Comparison of ENCODE assay signal across 15 cellular contexts in the genomic region with DNA sequence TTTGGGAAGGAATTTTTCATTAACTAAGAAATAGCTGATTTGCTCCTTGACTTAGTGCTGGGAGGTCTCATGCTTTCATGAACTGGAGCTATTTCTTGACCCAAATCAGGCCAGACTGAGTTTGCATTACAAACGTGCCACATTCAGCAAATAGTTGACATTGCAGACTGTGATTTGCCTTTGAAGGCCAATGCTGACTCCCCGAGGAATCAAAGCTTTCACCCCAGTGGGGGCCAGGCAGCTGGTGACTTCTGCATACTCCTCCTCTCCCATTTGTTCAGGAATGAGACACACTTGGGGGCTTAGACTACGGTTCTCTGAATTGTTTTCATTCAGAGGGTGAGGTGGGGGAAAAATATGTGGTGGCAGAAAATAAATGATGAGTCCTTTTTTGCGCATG.
"Had no signal": no experiment of that assay in that cellular context is flagged by ENCODE, and none has a peak within 500 bp of the region (broad histone marks: within the 10 kb centered on the region; RNA-seq: fewer than 3 reads in every experiment).

No MANE protein-coding gene starts in this region.

- ATAC-seq: heart left ventricle, left cardiac atrium had no signal

- H3K4me1 ChIP-seq: heart left ventricle, sigmoid colon, upper lobe of left lung had no signal

- H3K27me3 ChIP-seq: ovary, sigmoid colon, upper lobe of left lung had no signal

- H3K9me3 Mint-ChIP-seq: activated CD4-positive, alpha-beta memory T cell treated with anti-CD3 and anti-CD28 coated beads, Interleukin-2, amount 10 ng/mL, durations not matched to agents 7 days and 5 days; T-helper 2 cell treated with Interferon-gamma antibody and Interleukin-4, amounts not matched to agents 5 μg/mL and 100 μg/mL, for 36 hours had no signal

- H3K4me3 Mint-ChIP-seq: activated CD4-positive, alpha-beta memory T cell treated with anti-CD3 and anti-CD28 coated beads, Interleukin-2, amount 10 ng/mL, durations not matched to agents 7 days and 5 days; T-helper 2 cell treated with Interferon-gamma antibody and Interleukin-4, amounts not matched to agents 5 μg/mL and 100 μg/mL, for 36 hours had no signal

- H3K27ac Mint-ChIP-seq: activated CD4-positive, alpha-beta memory T cell treated with anti-CD3 and anti-CD28 coated beads, Interleukin-2, amount 10 ng/mL, durations not matched to agents 7 days and 5 days; T-helper 2 cell treated with Interferon-gamma antibody and Interleukin-4, amounts not matched to agents 5 μg/mL and 100 μg/mL, for 36 hours had no signal

- H3K27ac ChIP-seq: coronary artery, heart left ventricle, ovary, sigmoid colon, upper lobe of left lung had no signal

- H3K9me3 ChIP-seq: heart left ventricle, ovary, sigmoid colon, upper lobe of left lung had no signal

- H3K36me3 ChIP-seq: heart left ventricle, ovary, sigmoid colon, upper lobe of left lung had no signal

- H3K4me3 ChIP-seq: coronary artery, heart left ventricle, lung, ovary, sigmoid colon, upper lobe of left lung had no signal

- DNase-seq: activated CD4-positive, alpha-beta memory T cell treated with anti-CD3 and anti-CD28 coated beads, Interleukin-2, amount 10 ng/mL, durations not matched to agents 7 days and 5 days; activated CD4-positive, CD25-positive, alpha-beta regulatory T cell treated with anti-CD3 and anti-CD28 coated beads, Interleukin-2, amount 50 U/mL, for 72 hours; caudate nucleus; effector CD4-positive, alpha-beta T cell; heart left ventricle; left cardiac atrium; ovary; sigmoid colon; stimulated activated CD4-positive, alpha-beta T cell treated with anti-CD3 and anti-CD28 coated beads, Interleukin-12 subunit alpha, Interleukin-12 subunit beta, amount 100 ng/mL, for 4 hours; stimulated activated CD4-positive, alpha-beta T cell treated with anti-CD3 and anti-CD28 coated beads, Interleukin-2, amount 100 ng/mL, for 48 hours; stimulated activated naive CD4-positive, alpha-beta T cell treated with Interleukin-2 at 50 U/mL for 16 hours; upper lobe of left lung had no signal
